11 cellular contexts compared by ENCODE assay signal in the genomic region with DNA sequence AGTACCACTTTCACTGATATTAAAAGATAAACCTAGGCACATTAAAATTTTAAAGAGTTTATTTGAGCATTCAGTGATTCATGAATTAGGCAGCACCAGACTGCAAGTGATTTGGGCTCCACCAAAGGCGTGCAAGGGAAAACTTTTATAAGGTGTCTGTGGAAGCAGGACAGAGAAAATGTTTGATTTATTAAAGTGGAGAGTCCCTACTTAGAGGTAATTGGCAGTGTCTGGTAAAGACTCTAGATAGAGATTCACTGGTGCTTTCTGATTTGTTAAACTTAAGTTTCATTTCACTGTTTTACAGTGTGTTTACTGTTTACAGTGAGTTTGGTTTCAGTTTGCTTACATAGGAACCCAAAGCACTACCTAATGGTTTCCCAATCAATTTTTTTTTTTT.
DNase-seq lines count a peak whose midpoint lies in the region; ATAC-seq and TF ChIP-seq lines count a peak whose summit lies in the region.
"Had no signal": no experiment of that assay in that cellular context is flagged by ENCODE, and none has a peak within 500 bp of the region (broad histone marks: within the 10 kb centered on the region; RNA-seq: fewer than 3 reads in every experiment).

No MANE protein-coding gene starts in this region.

- POLR2A ChIA-PET in activated CD8-positive, alpha-beta T cell treated with anti-CD3 and anti-CD28 coated beads, Interleukin-2, amount 10 ng/mL, durations not matched to agents 7 days and 5 days (lab: Charles Lee) = no interaction called here
- POLR2A ChIA-PET in CD4-positive, alpha-beta T cell (lab: Charles Lee) = no interaction called here
- POLR2A ChIA-PET in naive thymus-derived CD8-positive, alpha-beta T cell (lab: Charles Lee) = no interaction called here

- intact Hi-C loops in CD4-positive, alpha-beta T cell (cut with DNase I, micrococcal nuclease) = no loop called here

- TF ChIP-seq CTCF in fibroblast of lung (conservative IDR thresholded peaks at IDR 0.05 in 1 of 2, IDR thresholded peaks at IDR 0.05 in 1 of 2; ENCODE audit: low read depth in 1 of 2, low read length in 2 of 2) = no peak
- no peak for TF ChIP-seq CTCF in CD4-positive, alpha-beta T cell (IDR thresholded peaks at IDR 0.05)

- H3K9me3 Mint-ChIP-seq in activated CD8-positive, alpha-beta T cell treated with anti-CD3 and anti-CD28 coated beads, Interleukin-2, amount 10 ng/mL, durations not matched to agents 7 days and 5 days (ENCODE audit: insufficient read depth) = no peaks in the 10 kb centered on the region
- H3K9me3 Mint-ChIP-seq in CD4-positive, alpha-beta T cell = peaks cover 3% of the 10 kb centered on the region
- H3K9me3 Mint-ChIP-seq in naive thymus-derived CD8-positive, alpha-beta T cell = peaks cover 0 to 9% (median 0%) of the 10 kb centered on the region in 9 donors
- H3K9me3 Mint-ChIP-seq: GM23338 had no signal

- H3K4me3 ChIP-seq in BLaER1 (no peak overlapping the region), fibroblast of lung (replicated peaks in 1 of 4; ENCODE audit: control extremely low read depth in 1 of 4, insufficient read depth in 1 of 4, low read depth in 3 of 4, low read length in 4 of 4) (no peak overlapping the region)
- H3K4me3 ChIP-seq: GM23338 had no signal

- no peak overlapping the region for H3K4me3 Mint-ChIP-seq in activated CD8-positive, alpha-beta T cell treated with anti-CD3 and anti-CD28 coated beads, Interleukin-2, amount 10 ng/mL, durations not matched to agents 7 days and 5 days
- H3K4me3 Mint-ChIP-seq in CD4-positive, alpha-beta T cell = no peak overlapping the region
- no peak overlapping the region for H3K4me3 Mint-ChIP-seq in naive thymus-derived CD8-positive, alpha-beta T cell
- H3K4me3 Mint-ChIP-seq: GM23338, T-helper 17 cell had no signal

- no peaks in the 10 kb centered on the region for H3K4me1 Mint-ChIP-seq in activated CD8-positive, alpha-beta T cell treated with anti-CD3 and anti-CD28 coated beads, Interleukin-2, amount 10 ng/mL, durations not matched to agents 7 days and 5 days (ENCODE audit: low read depth)
- no peaks in the 10 kb centered on the region for H3K4me1 Mint-ChIP-seq in CD4-positive, alpha-beta T cell (ENCODE audit: low read depth)
- no peaks in the 10 kb centered on the region for H3K4me1 Mint-ChIP-seq in naive thymus-derived CD8-positive, alpha-beta T cell
- H3K4me1 Mint-ChIP-seq: GM23338, T-helper 17 cell had no signal

- no peaks in the 10 kb centered on the region for H3K79me2 ChIP-seq in fibroblast of lung (ENCODE audit: control insufficient read depth, insufficient read depth, low read length)

- H3K36me3 Mint-ChIP-seq in activated CD8-positive, alpha-beta T cell treated with anti-CD3 and anti-CD28 coated beads, Interleukin-2, amount 10 ng/mL, durations not matched to agents 7 days and 5 days (ENCODE audit: low read depth) = no peaks in the 10 kb centered on the region
- H3K36me3 Mint-ChIP-seq in CD4-positive, alpha-beta T cell (ENCODE audit: low read depth) = no peaks in the 10 kb centered on the region
- no peaks in the 10 kb centered on the region for H3K36me3 Mint-ChIP-seq in naive thymus-derived CD8-positive, alpha-beta T cell

- H3K36me3 ChIP-seq in BLaER1 = peaks cover 56% of the 10 kb centered on the region
- no peaks in the 10 kb centered on the region for H3K36me3 ChIP-seq in fibroblast of lung (ENCODE audit: control insufficient read depth, insufficient read depth, low read length)

- H3K27ac ChIP-seq in BLaER1 = peak overlapping the region; percentile 24; the same call in 1 of the 2 replicates
- no peak overlapping the region for H3K27ac ChIP-seq in fibroblast of lung (ENCODE audit: insufficient read depth, low read length)
- H3K27ac ChIP-seq in CD4-positive, alpha-beta T cell (ENCODE audit: low read depth, low read length) = no peak overlapping the region

- H3K9ac ChIP-seq in BLaER1 (no peak overlapping the region), fibroblast of lung (ENCODE audit: insufficient read depth, low read length) (no peak overlapping the region)

- H3K4me1 ChIP-seq in BLaER1 (peaks cover 51% of the 10 kb centered on the region), fibroblast of lung (ENCODE audit: control insufficient read depth, extremely low read depth, insufficient read depth, low read length) (no peaks in the 10 kb centered on the region)

- no peaks in the 10 kb centered on the region for H3K27me3 Mint-ChIP-seq in activated CD8-positive, alpha-beta T cell treated with anti-CD3 and anti-CD28 coated beads, Interleukin-2, amount 10 ng/mL, durations not matched to agents 7 days and 5 days (ENCODE audit: low read depth)
- H3K27me3 Mint-ChIP-seq in CD4-positive, alpha-beta T cell = no peaks in the 10 kb centered on the region
- H3K27me3 Mint-ChIP-seq in naive thymus-derived CD8-positive, alpha-beta T cell = peaks cover 0 to 5% (median 1%) of the 10 kb centered on the region in 5 donors
- H3K27me3 Mint-ChIP-seq: T-helper 17 cell had no signal

- ATAC-seq in GM21360 (IDR thresholded peaks at IDR 0.05; ENCODE audit: unreplicated experiment) = peak; percentile 88
- ATAC-seq in HG03064 (IDR thresholded peaks at IDR 0.05; ENCODE audit: low read depth, unreplicated experiment) = peak; percentile 63
- ATAC-seq in activated CD8-positive, alpha-beta T cell treated with anti-CD3 and anti-CD28 coated beads, Interleukin-2, amount 10 ng/mL, durations not matched to agents 7 days and 5 days = no peak
- no peak for ATAC-seq in CD4-positive, alpha-beta T cell (ENCODE audit: poor library complexity)
- ATAC-seq in naive thymus-derived CD8-positive, alpha-beta T cell = no peak
- ATAC-seq: GM23338, T-helper 17 cell had no signal

- H3K27me3 ChIP-seq in BLaER1 (no peaks in the 10 kb centered on the region), fibroblast of lung (ENCODE audit: control insufficient read depth, insufficient read depth, low read length) (no peaks in the 10 kb centered on the region)
- no peaks in the 10 kb centered on the region for H3K27me3 ChIP-seq in CD4-positive, alpha-beta T cell (ENCODE audit: control insufficient read depth, insufficient read depth, low read length)

- H3K4me2 ChIP-seq in BLaER1 (peak overlapping the region; percentile 52), fibroblast of lung (ENCODE audit: extremely low read depth, insufficient read depth, low read length) (peak overlapping the region; percentile 18)
- H3K4me2 ChIP-seq: GM23338 had no signal

- peak in 1 of 2 donors; percentile 22 for DNase-seq in fibroblast of lung (ENCODE audit: low read depth in 2 of 2)
- no peak for DNase-seq in stimulated activated CD4-positive, alpha-beta T cell treated with anti-CD3 and anti-CD28 coated beads, Interleukin-1b, Interleukin-23, amount 100 ng/mL, for 48 hours
- DNase-seq in activated CD8-positive, alpha-beta T cell treated with anti-CD3 and anti-CD28 coated beads, Interleukin-2, amount 10 ng/mL, durations not matched to agents 7 days and 5 days = no peak
- no peak for DNase-seq in CD4-positive, alpha-beta T cell
- DNase-seq in naive thymus-derived CD8-positive, alpha-beta T cell = no peak
- DNase-seq: activated gamma-delta T cell, T-helper 17 cell had no signal

- H4K20me1 ChIP-seq in BLaER1 (peaks cover 90% of the 10 kb centered on the region), fibroblast of lung (ENCODE audit: control insufficient read depth, extremely low read depth, insufficient read depth, low read length) (no peaks in the 10 kb centered on the region)

- H2AFZ ChIP-seq in fibroblast of lung (ENCODE audit: low read length) = no peak overlapping the region
- H2AFZ ChIP-seq: GM23338 had no signal

- H3K9me3 ChIP-seq in BLaER1 (no peaks in the 10 kb centered on the region), fibroblast of lung (ENCODE audit: control insufficient read depth, insufficient read depth, low read depth, low read length) (no peaks in the 10 kb centered on the region)
- no peaks in the 10 kb centered on the region for H3K9me3 ChIP-seq in CD4-positive, alpha-beta T cell (ENCODE audit: control insufficient read depth, low read length)

- CTCF ChIA-PET in activated CD8-positive, alpha-beta T cell treated with anti-CD3 and anti-CD28 coated beads, Interleukin-2, amount 10 ng/mL, durations not matched to agents 7 days and 5 days (lab: Charles Lee) = no interaction called here
- CTCF ChIA-PET in CD4-positive, alpha-beta T cell (lab: Charles Lee) = no interaction called here

- no peak overlapping the region for H3K27ac Mint-ChIP-seq in activated CD8-positive, alpha-beta T cell treated with anti-CD3 and anti-CD28 coated beads, Interleukin-2, amount 10 ng/mL, durations not matched to agents 7 days and 5 days
- H3K27ac Mint-ChIP-seq in CD4-positive, alpha-beta T cell = no peak overlapping the region
- H3K27ac Mint-ChIP-seq in naive thymus-derived CD8-positive, alpha-beta T cell = no peak overlapping the region
- H3K27ac Mint-ChIP-seq: GM23338, T-helper 17 cell had no signal

Comparison
In these comparisons a context has a peak if more than half of its experiments do, and no peak if none do; other contexts are left out.
1. ATAC-seq: peak in GM21360 (single experiment) and HG03064 (single experiment); none in activated CD8-positive, alpha-beta T cell treated with anti-CD3 and anti-CD28 coated beads, Interleukin-2, amount 10 ng/mL, durations not matched to agents 7 days and 5 days (single experiment), CD4-positive, alpha-beta T cell (single experiment) and naive thymus-derived CD8-positive, alpha-beta T cell (0 of 2).